1 cellular context compared by ENCODE assay signal in genomic region chr16:28824548-28824973, GRCh38.
TF ChIP-seq lines count a peak whose summit lies in the region.

No MANE protein-coding gene starts in this region.

TF ChIP-seq in K562, 482 proteins besides CTCF, POLR2A, EP300 and RAD21 (continued from another document and continues in another):
- TF ChIP-seq HSF4 (CRISPR knock-in tag; IDR thresholded peaks at IDR 0.05; ENCODE audit: borderline replicate concordance) (no peak), MYC (IDR thresholded peaks at IDR 0.05; ENCODE audit: low read depth, low read length) (no peak), MYC (CRISPR knock-in tag; IDR thresholded peaks at IDR 0.05; ENCODE audit: borderline replicate concordance, low read depth) (0 out of 2 replicates have a peak, but pooled peaks have one; percentile 0), RBM25 (IDR thresholded peaks at IDR 0.05; ENCODE audit: low read depth, low read length, severe bottlenecking) (no peak), GATA2 (CRISPR knock-in tag; IDR thresholded peaks at IDR 0.05) (no peak), ZNF57 (CRISPR knock-in tag; IDR thresholded peaks at IDR 0.05) (no peak), ETV5 (CRISPR knock-in tag; IDR thresholded peaks at IDR 0.05; ENCODE audit: low read depth) (no peak), ZNF318 (IDR thresholded peaks at IDR 0.05; ENCODE audit: borderline replicate concordance in 1 of 2, low read depth in 1 of 2) (no peak), ZNF79 (CRISPR knock-in tag; IDR thresholded peaks at IDR 0.05; ENCODE audit: low read depth) (no peak), ARID1B (IDR thresholded peaks at IDR 0.05) (no peak), CHD1 (IDR thresholded peaks at IDR 0.05; ENCODE audit: low read length) (peak; percentile 85), NFIC (IDR thresholded peaks at IDR 0.05) (no peak; the same call in 1 of the 2 replicates), RUNX1 (IDR thresholded peaks at IDR 0.05; ENCODE audit: low read depth) (no peak), XRCC3 (IDR thresholded peaks at IDR 0.05) (no peak), ZNF766 (CRISPR knock-in tag; conservative IDR thresholded peaks at IDR 0.05) (no peak), NEUROD1 (IDR thresholded peaks at IDR 0.05; ENCODE audit: borderline replicate concordance, low read depth, low read length, partially characterized antibody) (peak; percentile 10), LCOR (CRISPR knock-in tag; IDR thresholded peaks at IDR 0.05) (no peak), RB1 (IDR thresholded peaks at IDR 0.05; ENCODE audit: low read depth) (no peak), TCF15 (CRISPR knock-in tag; IDR thresholded peaks at IDR 0.05) (no peak), MBD2 (IDR thresholded peaks at IDR 0.05; ENCODE audit: borderline replicate concordance, low read depth) (no peak), FOXK2 (conservative IDR thresholded peaks at IDR 0.05 in 1 of 2, IDR thresholded peaks at IDR 0.05 in 1 of 2; ENCODE audit: low read depth in 2 of 2) (no peak), GABPB1 (CRISPR knock-in tag; IDR thresholded peaks at IDR 0.05) (no peak), ZNF143 (CRISPR knock-in tag; IDR thresholded peaks at IDR 0.05) (no peak), JUND (IDR thresholded peaks at IDR 0.05; ENCODE audit: borderline replicate concordance, low read depth, low read length) (peak; percentile 85; the same call in 1 of the 2 replicates), JUND (tag; IDR thresholded peaks at IDR 0.05; ENCODE audit: borderline replicate concordance, low read depth, low read length) (peak; percentile 59; the same call in 1 of the 3 replicates), ZBTB8A (IDR thresholded peaks at IDR 0.05; ENCODE audit: partially characterized antibody) (no peak), TFAM (CRISPR knock-in tag; conservative IDR thresholded peaks at IDR 0.05) (no peak), RERE (CRISPR knock-in tag; IDR thresholded peaks at IDR 0.05; ENCODE audit: borderline replicate concordance) (no peak), ZNF668 (CRISPR knock-in tag; IDR thresholded peaks at IDR 0.05) (no peak), SREBF2 (CRISPR knock-in tag; IDR thresholded peaks at IDR 0.05) (no peak), NUFIP1 (IDR thresholded peaks at IDR 0.05; ENCODE audit: partially characterized antibody) (no peak), SMARCB1 (IDR thresholded peaks at IDR 0.05; ENCODE audit: insufficient read length, low read depth) (no peak), ZNF518B (CRISPR knock-in tag; IDR thresholded peaks at IDR 0.05) (no peak), MTF1 (CRISPR knock-in tag; IDR thresholded peaks at IDR 0.05; ENCODE audit: borderline replicate concordance) (no peak), DDX20 (tag; IDR thresholded peaks at IDR 0.05; ENCODE audit: low read depth) (no peak), MIER1 (IDR thresholded peaks at IDR 0.05; ENCODE audit: low read depth) (no peak), TBP (optimal IDR thresholded peaks at IDR 0.05; ENCODE audit: low read depth, low read length) (no peak), NFIX (CRISPR knock-in tag; IDR thresholded peaks at IDR 0.05; ENCODE audit: low read depth) (no peak), ZNF699 (CRISPR knock-in tag; IDR thresholded peaks at IDR 0.05; ENCODE audit: insufficient replicate concordance) (no peak), SMAD1 (IDR thresholded peaks at IDR 0.05; ENCODE audit: low read depth, low read length, partially characterized antibody) (no peak), HDAC8 (tag; IDR thresholded peaks at IDR 0.05) (no peak), BRD4 (IDR thresholded peaks at IDR 0.05) (peak; percentile 29; the same call in 1 of the 2 replicates), ZNF764 (CRISPR knock-in tag; IDR thresholded peaks at IDR 0.05; ENCODE audit: low read depth) (no peak), HINFP (tag; conservative IDR thresholded peaks at IDR 0.05; ENCODE audit: low read depth) (no peak), ZBTB7A (IDR thresholded peaks at IDR 0.05; ENCODE audit: borderline replicate concordance, control insufficient read depth, low read depth, low read length) (no peak), LEF1 (IDR thresholded peaks at IDR 0.05) (no peak; the same call in 1 of the 2 replicates), KLF6 (CRISPR knock-in tag; IDR thresholded peaks at IDR 0.05; ENCODE audit: borderline replicate concordance) (no peak)
- TF ChIP-seq, protein P1, sequence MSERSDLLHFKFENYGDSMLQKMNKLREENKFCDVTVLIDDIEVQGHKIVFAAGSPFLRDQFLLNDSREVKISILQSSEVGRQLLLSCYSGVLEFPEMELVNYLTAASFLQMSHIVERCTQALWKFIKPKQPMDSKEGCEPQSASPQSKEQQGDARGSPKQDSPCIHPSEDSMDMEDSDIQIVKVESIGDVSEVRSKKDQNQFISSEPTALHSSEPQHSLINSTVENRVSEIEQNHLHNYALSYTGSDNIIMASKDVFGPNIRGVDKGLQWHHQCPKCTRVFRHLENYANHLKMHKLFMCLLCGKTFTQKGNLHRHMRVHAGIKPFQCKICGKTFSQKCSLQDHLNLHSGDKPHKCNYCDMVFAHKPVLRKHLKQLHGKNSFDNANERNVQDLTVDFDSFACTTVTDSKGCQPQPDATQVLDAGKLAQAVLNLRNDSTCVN (CRISPR knock-in tag; IDR thresholded peaks at IDR 0.05), result no peak
